Comparison of ENCODE assay signal across 13 cellular contexts in genomic region chr9:13181652-13182051, GRCh38.
A peak's percentile ranks its signal among the peaks of the same experiment; 100 is the strongest.
DNase-seq lines count a peak whose midpoint lies in the region; TF ChIP-seq lines count a peak whose summit lies in the region.
"Had no signal": no experiment of that assay in that cellular context is flagged by ENCODE, and none has a peak within 500 bp of the region (broad histone marks: within the 10 kb centered on the region; RNA-seq: fewer than 3 reads in every experiment).

No MANE protein-coding gene starts in this region.

- H3F3A ChIP-seq in neural progenitor cell (ENCODE audit: low read depth), result no peaks in the 10 kb centered on the region

- H3K4me3 ChIP-seq in endodermal cell (ENCODE audit: low read length), result no peak overlapping the region
- no peak overlapping the region for H3K4me3 ChIP-seq in neural progenitor cell

- H3K27me3 Mint-ChIP-seq in endodermal cell (ENCODE audit: insufficient read depth) (no peaks in the 10 kb centered on the region), neural progenitor cell (ENCODE audit: insufficient read depth, low read depth) (peaks cover 2% of the 10 kb centered on the region)
- H3K27me3 Mint-ChIP-seq: activated T-cell treated with anti-CD3 and anti-CD28 coated beads, Interleukin-2, amount 50 U/mL, for 24 hours; natural killer cell treated with Interleukin-12 subunit alpha and Interleukin-12 subunit beta and Interleukin-15 and Interleukin-18, amount 100 ng/mL, for 72 hours had no signal

- H3K9me3 Mint-ChIP-seq in endodermal cell, result no peaks in the 10 kb centered on the region
- H3K9me3 Mint-ChIP-seq in neural progenitor cell, result no peaks in the 10 kb centered on the region

- peaks cover 5% of the 10 kb centered on the region for H3K36me3 Mint-ChIP-seq in endodermal cell (ENCODE audit: low read depth)
- peaks cover 17% of the 10 kb centered on the region for H3K36me3 Mint-ChIP-seq in neural progenitor cell
- H3K36me3 Mint-ChIP-seq: natural killer cell treated with Interleukin-12 subunit alpha and Interleukin-12 subunit beta and Interleukin-15 and Interleukin-18, amount 100 ng/mL, for 72 hours had no signal

- peak overlapping the region; percentile 82 for H3K27ac Mint-ChIP-seq in endodermal cell
- peak overlapping the region; percentile 29 for H3K27ac Mint-ChIP-seq in neural progenitor cell
- H3K27ac Mint-ChIP-seq: activated T-cell treated with anti-CD3 and anti-CD28 coated beads, Interleukin-2, amount 50 U/mL, for 24 hours; natural killer cell treated with Interleukin-12 subunit alpha and Interleukin-12 subunit beta and Interleukin-15 and Interleukin-18, amount 100 ng/mL, for 72 hours had no signal

- H3K4me1 Mint-ChIP-seq in endodermal cell, result peaks cover 6% of the 10 kb centered on the region
- H3K4me1 Mint-ChIP-seq in neural progenitor cell, result peaks cover 3% of the 10 kb centered on the region

- peaks cover 18% of the 10 kb centered on the region for H3K36me3 ChIP-seq in endodermal cell (ENCODE audit: control insufficient read depth, insufficient read depth, low read length)
- peaks cover 13% of the 10 kb centered on the region for H3K36me3 ChIP-seq in neural progenitor cell

- no peaks in the 10 kb centered on the region for H3K9me3 ChIP-seq in endodermal cell (ENCODE audit: control insufficient read depth, low read length)
- no peaks in the 10 kb centered on the region for H3K9me3 ChIP-seq in neural progenitor cell (ENCODE audit: low read depth)

- H3K9ac ChIP-seq in endodermal cell (ENCODE audit: extremely low read depth, low read length, poor library complexity, severe bottlenecking) (no peak overlapping the region), neural progenitor cell (no peak overlapping the region)

- 62 to 75% methylated on average over 1 to 2 of the region's 2 CpGs for WGBS in endodermal cell (ENCODE audit: insufficient coverage in 1 of 2, insufficient read length in 1 of 2), 2 experiments

- TF ChIP-seq CTCF in endodermal cell (conservative IDR thresholded peaks at IDR 0.05) (no peak), neural progenitor cell (IDR thresholded peaks at IDR 0.05) (no peak)

- no peak overlapping the region for H2AFZ ChIP-seq in neural progenitor cell (replicated peaks)

- no peaks in the 10 kb centered on the region for H3K79me2 ChIP-seq in neural progenitor cell (ENCODE audit: low read depth)

- DNase-seq in G401 (ENCODE audit: low spot score), result peak; percentile 7
- DNase-seq in NCI-H524 (lab: John Stamatoyannopoulos, UW), result peak; percentile 8 to 81
- no peak for DNase-seq in endodermal cell
- DNase-seq in neural progenitor cell (ENCODE audit: low spot score), result peak; percentile 62
- no peak for DNase-seq in effector CD4-positive, alpha-beta T cell
- DNase-seq in cerebellar nuclear complex (lab: John Stamatoyannopoulos, UW), result no peak
- DNase-seq in amygdala (lab: John Stamatoyannopoulos, UW), result no peak
- no peak for DNase-seq in HUDEP-2 (lab: John Stamatoyannopoulos, UW; ENCODE audit: unreplicated experiment in 76 of 76)
- DNase-seq: activated CD4-positive, alpha-beta T cell treated with anti-CD3 and anti-CD28 coated beads for 1 hour; activated T-cell treated with anti-CD3 and anti-CD28 coated beads, Interleukin-2, amount 50 U/mL, for 24 hours; cortex of kidney; left cardiac atrium had no signal

- H3K27ac ChIP-seq in endodermal cell (ENCODE audit: low read depth, low read length), result no peak overlapping the region
- no peak overlapping the region for H3K27ac ChIP-seq in neural progenitor cell

- H3K4me3 Mint-ChIP-seq in endodermal cell (no peak overlapping the region), neural progenitor cell (no peak overlapping the region)
- H3K4me3 Mint-ChIP-seq: activated T-cell treated with anti-CD3 and anti-CD28 coated beads, Interleukin-2, amount 50 U/mL, for 24 hours; natural killer cell treated with Interleukin-12 subunit alpha and Interleukin-12 subunit beta and Interleukin-15 and Interleukin-18, amount 100 ng/mL, for 72 hours had no signal

- in situ Hi-C loops in G401 (cut with HindIII; ENCODE audit: low sequenced_read_pairs), result no loop called here

- no peaks in the 10 kb centered on the region for H4K20me1 ChIP-seq in neural progenitor cell (ENCODE audit: low read depth)

- H3K27me3 ChIP-seq in endodermal cell (ENCODE audit: control insufficient read depth, insufficient read depth, low read length, poor library complexity, severe bottlenecking), result no peaks in the 10 kb centered on the region
- H3K27me3 ChIP-seq in neural progenitor cell, result no peaks in the 10 kb centered on the region

- H3K4me2 ChIP-seq in neural progenitor cell, result no peak overlapping the region

- H3K4me1 ChIP-seq in endodermal cell (ENCODE audit: control insufficient read depth, insufficient read depth, low read length) (no peaks in the 10 kb centered on the region), neural progenitor cell (peaks cover 8% of the 10 kb centered on the region)

Comparison
In these comparisons a context has a peak if more than half of its experiments do, and no peak if none do; other contexts are left out.
1. DNase-seq: peak in G401 (single experiment), NCI-H524 (2 of 2) and neural progenitor cell (single experiment); none in endodermal cell (single experiment), effector CD4-positive, alpha-beta T cell (single experiment), cerebellar nuclear complex (0 of 2), amygdala (0 of 56) and HUDEP-2 (0 of 76).